In the genomic region with DNA sequence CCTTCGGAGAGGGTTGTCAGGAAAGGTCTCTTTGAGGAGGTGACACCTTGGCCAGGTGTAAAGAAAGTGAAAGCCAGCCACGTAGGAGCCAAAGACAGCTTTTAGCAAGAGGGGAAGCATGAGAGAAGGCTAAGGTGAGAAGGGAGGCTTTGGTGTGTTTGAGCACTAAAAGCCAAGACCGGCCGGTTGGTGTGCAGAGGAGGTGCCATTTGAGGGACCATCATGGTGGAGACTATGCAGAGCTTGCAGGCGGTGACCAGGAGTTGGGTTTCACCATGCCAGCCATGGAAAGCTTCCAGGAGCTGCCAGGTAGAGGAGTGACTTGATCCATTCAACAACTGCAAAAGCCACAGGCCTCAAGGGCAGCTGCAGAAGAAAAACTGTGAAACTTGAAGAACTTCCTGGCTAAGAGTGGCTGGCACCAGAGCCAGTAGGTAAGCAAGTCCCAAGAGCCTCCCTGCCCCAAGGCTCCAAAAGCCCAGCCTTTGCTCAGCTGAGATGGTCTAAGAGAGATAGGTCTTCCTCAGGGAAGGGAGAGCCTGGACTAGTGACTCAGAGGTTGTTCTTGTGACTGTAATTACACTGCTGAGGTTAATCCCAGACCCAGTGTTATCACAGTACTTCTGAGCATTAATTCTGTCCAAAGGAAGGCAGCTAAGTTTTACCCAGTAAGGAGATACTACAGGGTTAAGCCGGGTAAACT, we compare ENCODE assay signal across 25 cellular contexts.
"Had no signal": no experiment of that assay in that cellular context is flagged by ENCODE, and none has a peak within 500 bp of the region (broad histone marks: within the 10 kb centered on the region; RNA-seq: fewer than 3 reads in every experiment).

No MANE protein-coding gene starts in this region.

- FAIRE-seq: TTC549 had no signal

- H3K27me3 ChIP-seq: Peyer's patch, SJSA1 had no signal

- H3K4me1 Mint-ChIP-seq: activated naive CD4-positive, alpha-beta T cell treated with anti-CD3 and anti-CD28 coated beads, Interleukin-2, amount 10 ng/mL, durations not matched to agents 7 days and 5 days; activated naive CD8-positive, alpha-beta T cell treated with anti-CD3 and anti-CD28 coated beads for 36 hours had no signal

- H3K36me3 Mint-ChIP-seq: activated naive CD4-positive, alpha-beta T cell treated with anti-CD3 and anti-CD28 coated beads, Interleukin-2, amount 10 ng/mL, durations not matched to agents 7 days and 5 days had no signal

- DNase-seq: activated CD4-positive, CD25-positive, alpha-beta regulatory T cell; activated CD8-positive, alpha-beta memory T cell treated with anti-CD3 and anti-CD28 coated beads, Interleukin-2, amount 50 U/mL, for 4 hours; activated CD8-positive, alpha-beta T cell treated with anti-CD3 and anti-CD28 coated beads for 36 hours; activated gamma-delta T cell treated with Interleukin-2 at 50 U/mL for 16 hours; activated naive CD4-positive, alpha-beta T cell treated with anti-CD3 and anti-CD28 coated beads, Interleukin-2, amount 10 ng/mL, durations not matched to agents 7 days and 5 days; activated naive CD8-positive, alpha-beta T cell treated with anti-CD3 and anti-CD28 coated beads for 36 hours; activated T-cell treated with anti-CD3 and anti-CD28 coated beads, Interleukin-2, amount 50 U/mL, for 72 hours; central memory CD4-positive, alpha-beta T cell; MM.1S; NCI-H1105; NCI-H1436; NCI-H1694 treated with DMSO at 0.1 percent for 48 hours; NCI-H2029 treated with DMSO at 0.1 percent for 48 hours; NCI-H345; NCI-H510A; NCI-H69; Peyer's patch; SHP77; T-helper 9 cell had no signal

- H3K27ac Mint-ChIP-seq: activated CD8-positive, alpha-beta T cell treated with anti-CD3 and anti-CD28 coated beads for 36 hours; activated naive CD4-positive, alpha-beta T cell treated with anti-CD3 and anti-CD28 coated beads, Interleukin-2, amount 10 ng/mL, durations not matched to agents 7 days and 5 days; activated naive CD8-positive, alpha-beta T cell treated with anti-CD3 and anti-CD28 coated beads for 36 hours; activated T-cell treated with anti-CD3 and anti-CD28 coated beads, Interleukin-2, amount 50 U/mL, for 72 hours; activated T-helper 2 cell treated with anti-CD3 and anti-CD28 coated beads, Interferon-gamma antibody, Interleukin-2, Interleukin-4, amounts not matched to agents 10 μg/mL and 5 μg/mL and 100 μg/mL, durations not matched to agents 14 hours and 24 hours and 36 hours; T-helper 1 cell treated with Interleukin-12 subunit alpha and Interleukin-12 subunit beta and Interleukin-4 antibody, amounts not matched to agents 30 μg/mL and 1 μg/mL, for 36 hours had no signal

- H3K27ac ChIP-seq: Peyer's patch, RWPE1, SJSA1, VCaP had no signal

- H3K27me3 Mint-ChIP-seq: activated CD8-positive, alpha-beta T cell treated with anti-CD3 and anti-CD28 coated beads for 36 hours; activated naive CD4-positive, alpha-beta T cell treated with anti-CD3 and anti-CD28 coated beads, Interleukin-2, amount 10 ng/mL, durations not matched to agents 7 days and 5 days; activated naive CD8-positive, alpha-beta T cell treated with anti-CD3 and anti-CD28 coated beads for 36 hours had no signal

- H3K4me3 Mint-ChIP-seq: activated CD8-positive, alpha-beta T cell treated with anti-CD3 and anti-CD28 coated beads for 36 hours; activated naive CD4-positive, alpha-beta T cell treated with anti-CD3 and anti-CD28 coated beads, Interleukin-2, amount 10 ng/mL, durations not matched to agents 7 days and 5 days; activated naive CD8-positive, alpha-beta T cell treated with anti-CD3 and anti-CD28 coated beads for 36 hours; activated T-cell treated with anti-CD3 and anti-CD28 coated beads, Interleukin-2, amount 50 U/mL, for 72 hours; T-helper 1 cell treated with Interleukin-12 subunit alpha and Interleukin-12 subunit beta and Interleukin-4 antibody, amounts not matched to agents 30 μg/mL and 1 μg/mL, for 36 hours had no signal

- ATAC-seq: activated CD8-positive, alpha-beta T cell treated with anti-CD3 and anti-CD28 coated beads for 36 hours; activated T-cell treated with anti-CD3 and anti-CD28 coated beads, Interleukin-2, amount 50 U/mL, for 72 hours had no signal

- H3K9me3 ChIP-seq: SJSA1 had no signal

- H3K36me3 ChIP-seq: Peyer's patch, SJSA1 had no signal

- H3K4me1 ChIP-seq: Peyer's patch, SJSA1 had no signal

- H3K4me3 ChIP-seq: Peyer's patch, SJSA1 had no signal
